8 cellular contexts compared by ENCODE assay signal in the genomic region with DNA sequence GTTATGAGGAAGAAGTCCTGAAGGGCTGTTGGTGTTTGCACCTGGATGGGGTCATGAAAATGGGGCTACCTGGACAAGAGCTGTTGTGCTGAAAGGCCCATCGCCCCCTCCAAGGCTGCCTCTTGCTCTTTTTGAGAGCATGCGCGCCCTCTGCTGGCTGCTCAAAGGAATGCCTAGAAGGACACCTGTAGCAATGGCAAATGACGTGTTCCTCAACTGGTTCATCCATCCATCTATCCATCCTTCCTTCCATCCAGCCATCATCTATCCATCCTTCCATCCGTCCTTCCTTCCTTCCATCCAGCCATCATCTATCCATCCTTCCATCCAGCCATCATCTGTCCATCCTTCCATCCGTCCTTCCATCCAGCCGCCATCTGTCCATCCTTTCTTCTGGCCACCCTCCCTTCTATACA. TPM values are rescaled to one million over a fixed set of nuclear protein-coding genes. Genes with fewer than 3 reads are reported as not detected.
DNase-seq lines count a peak whose midpoint lies in the region; ATAC-seq lines count a peak whose summit lies in the region.

No MANE protein-coding gene starts in this region.

- POLR2A ChIA-PET in activated CD8-positive, alpha-beta T cell treated with anti-CD3 and anti-CD28 coated beads, Interleukin-2, amount 10 ng/mL, durations not matched to agents 7 days and 5 days (lab: Charles Lee) = no interaction called here

- no peaks in the 10 kb centered on the region for H3K9me3 ChIP-seq in mesenchymal stem cell (ENCODE audit: control insufficient read depth, low read length)

- H3K4me1 Mint-ChIP-seq in activated CD8-positive, alpha-beta T cell treated with anti-CD3 and anti-CD28 coated beads, Interleukin-2, amount 10 ng/mL, durations not matched to agents 7 days and 5 days (ENCODE audit: low read depth) = peaks cover 7% of the 10 kb centered on the region
- H3K4me1 Mint-ChIP-seq in effector memory CD8-positive, alpha-beta T cell (ENCODE audit: low read depth in 2 of 2) = peaks cover 2 to 5% of the 10 kb centered on the region in 2 donors

- no peak overlapping the region for H2BK15ac ChIP-seq in mesenchymal stem cell (ENCODE audit: low read depth, poor library complexity, severe bottlenecking)

- H4K91ac ChIP-seq in mesenchymal stem cell (ENCODE audit: low read length) = no peak overlapping the region

- peaks cover 2% of the 10 kb centered on the region for H3K27me3 Mint-ChIP-seq in activated CD8-positive, alpha-beta T cell treated with anti-CD3 and anti-CD28 coated beads, Interleukin-2, amount 10 ng/mL, durations not matched to agents 7 days and 5 days (ENCODE audit: low read depth)
- H3K27me3 Mint-ChIP-seq in effector memory CD8-positive, alpha-beta T cell = peaks cover 6 to 17% of the 10 kb centered on the region in 2 donors

- H3K9me3 Mint-ChIP-seq in activated CD8-positive, alpha-beta T cell treated with anti-CD3 and anti-CD28 coated beads, Interleukin-2, amount 10 ng/mL, durations not matched to agents 7 days and 5 days (ENCODE audit: insufficient read depth) = no peaks in the 10 kb centered on the region
- no peaks in the 10 kb centered on the region for H3K9me3 Mint-ChIP-seq in effector memory CD8-positive, alpha-beta T cell

- no peak overlapping the region for H4K8ac ChIP-seq in mesenchymal stem cell (ENCODE audit: low read length)

- no peak overlapping the region for H2BK5ac ChIP-seq in mesenchymal stem cell (ENCODE audit: low read depth, low read length, poor library complexity, severe bottlenecking)

- H3K4me3 Mint-ChIP-seq in activated CD8-positive, alpha-beta T cell treated with anti-CD3 and anti-CD28 coated beads, Interleukin-2, amount 10 ng/mL, durations not matched to agents 7 days and 5 days = no peak overlapping the region
- no peak overlapping the region for H3K4me3 Mint-ChIP-seq in effector memory CD8-positive, alpha-beta T cell

- H3K14ac ChIP-seq in mesenchymal stem cell (ENCODE audit: low read length in 2 of 2) = no peak overlapping the region

- no peaks in the 10 kb centered on the region for H3K36me3 Mint-ChIP-seq in activated CD8-positive, alpha-beta T cell treated with anti-CD3 and anti-CD28 coated beads, Interleukin-2, amount 10 ng/mL, durations not matched to agents 7 days and 5 days (ENCODE audit: low read depth)
- no peaks in the 10 kb centered on the region for H3K36me3 Mint-ChIP-seq in effector memory CD8-positive, alpha-beta T cell (ENCODE audit: insufficient read depth)

- no peak overlapping the region for H3K4ac ChIP-seq in mesenchymal stem cell (ENCODE audit: low read depth in 1 of 2, low read length in 2 of 2)

- no peak overlapping the region for H3K27ac Mint-ChIP-seq in activated CD8-positive, alpha-beta T cell treated with anti-CD3 and anti-CD28 coated beads, Interleukin-2, amount 10 ng/mL, durations not matched to agents 7 days and 5 days
- peak overlapping the region in 1 of 2 donors; percentile 20 for H3K27ac Mint-ChIP-seq in effector memory CD8-positive, alpha-beta T cell

- no peak overlapping the region for H3K23ac ChIP-seq in mesenchymal stem cell (ENCODE audit: low read length in 2 of 2)

- no peak overlapping the region for H3K27ac ChIP-seq in mesenchymal stem cell (ENCODE audit: low read length, poor library complexity, severe bottlenecking)

- peak; percentile 7 for DNase-seq in DMS79 (lab: John Stamatoyannopoulos, UW)
- peak; percentile 45 for DNase-seq in NCI-H774 (lab: John Stamatoyannopoulos, UW)
- peak; percentile 83 for DNase-seq in activated CD8-positive, alpha-beta T cell treated with anti-CD3 and anti-CD28 coated beads, Interleukin-2, amount 10 ng/mL, durations not matched to agents 7 days and 5 days
- DNase-seq in effector memory CD8-positive, alpha-beta T cell = peak; percentile 67 to 72 (median 68)
- peak; percentile 71 for DNase-seq in mesenchymal stem cell
- peak; percentile 40 to 65 for DNase-seq in stimulated activated CD8-positive, alpha-beta memory T cell treated with anti-CD3 and anti-CD28 coated beads, Interleukin-2, amount 100 ng/mL, for 1 hour (ENCODE audit: low read depth in 2 of 2)

- no peak overlapping the region for H3K9ac ChIP-seq in mesenchymal stem cell (ENCODE audit: low read length)

- ATAC-seq in HG02678 (IDR thresholded peaks at IDR 0.05; ENCODE audit: unreplicated experiment) (peak; percentile 70), HG02938 (IDR thresholded peaks at IDR 0.05; ENCODE audit: unreplicated experiment) (no peak)
- peak; percentile 75 for ATAC-seq in activated CD8-positive, alpha-beta T cell treated with anti-CD3 and anti-CD28 coated beads, Interleukin-2, amount 10 ng/mL, durations not matched to agents 7 days and 5 days
- ATAC-seq in effector memory CD8-positive, alpha-beta T cell (replicated peaks) = peak; percentile 80

- whole genome bisulfite sequencing in mesenchymal stem cell = 31% methylated on average over 7 of the region's 7 CpGs

- peaks cover 0 to 3% of the 10 kb centered on the region in 2 experiments for H3K27me3 ChIP-seq in mesenchymal stem cell (ENCODE audit: control insufficient read depth in 1 of 2, insufficient read depth in 1 of 2, low read length in 2 of 2)

- no peak overlapping the region for H2AFZ ChIP-seq in mesenchymal stem cell (ENCODE audit: low read depth, low read length)

- CTCF ChIA-PET in activated CD8-positive, alpha-beta T cell treated with anti-CD3 and anti-CD28 coated beads, Interleukin-2, amount 10 ng/mL, durations not matched to agents 7 days and 5 days (lab: Charles Lee) = interaction anchor here (0.5 to 2.1 kb wide), 11 partner anchors 17 to 390 kb away, joined by 3 to 34 read pairs (median 3); partner anchors contain the start of gene RPL31

- H2AK5ac ChIP-seq in mesenchymal stem cell (ENCODE audit: low read length, severe bottlenecking) = no peak overlapping the region

- H3K4me1 ChIP-seq in mesenchymal stem cell (ENCODE audit: control insufficient read depth, insufficient read depth, low read depth, low read length) = peaks cover 6% of the 10 kb centered on the region

- no peak overlapping the region for H2BK12ac ChIP-seq in mesenchymal stem cell (ENCODE audit: low read length in 2 of 2)

- H2BK120ac ChIP-seq in mesenchymal stem cell (ENCODE audit: low read depth, low read length) = no peak overlapping the region

- no peaks in the 10 kb centered on the region for H3K79me1 ChIP-seq in mesenchymal stem cell (replicated peaks; ENCODE audit: low read length, poor library complexity, severe bottlenecking)

- H3K4me3 ChIP-seq in mesenchymal stem cell (ENCODE audit: insufficient read depth in 1 of 2, low read depth in 1 of 2, low read length in 2 of 2) = no peak overlapping the region

- no peak overlapping the region for H3K4me2 ChIP-seq in mesenchymal stem cell (ENCODE audit: low read length, poor library complexity, severe bottlenecking)

- no peak overlapping the region for H3K18ac ChIP-seq in mesenchymal stem cell (ENCODE audit: low read depth in 1 of 2, low read length in 2 of 2)

- peaks cover 2 to 26% of the 10 kb centered on the region in 2 experiments for H3K36me3 ChIP-seq in mesenchymal stem cell (ENCODE audit: control insufficient read depth in 1 of 2, insufficient read depth in 2 of 2, low read depth in 1 of 2, low read length in 2 of 2)

RNA-seq across cellular contexts. Expression of gene RPL31, which starts 17.2 kb away (rescaled TPM):
- 1,000 to 10,000 TPM; 1,300 to 1,339 TPM for total RNA-seq in activated CD8-positive, alpha-beta T cell treated with anti-CD3 and anti-CD28 coated beads, Interleukin-2, amount 10 ng/mL, durations not matched to agents 7 days and 5 days
- 1,594 TPM for polyA plus RNA-seq in mesenchymal stem cell (2013, experiment 1 of 2)
- 1,456 TPM for polyA plus RNA-seq in mesenchymal stem cell (2013, experiment 2 of 2)

Comparison
In these comparisons a context has a peak if more than half of its experiments do, and no peak if none do; other contexts are left out.
1. DNase-seq: peak in every context shown above with its lines; median percentile 83 in activated CD8-positive, alpha-beta T cell treated with anti-CD3 and anti-CD28 coated beads, Interleukin-2, amount 10 ng/mL, durations not matched to agents 7 days and 5 days; 71 in mesenchymal stem cell; 68 in effector memory CD8-positive, alpha-beta T cell; 52 in stimulated activated CD8-positive, alpha-beta memory T cell treated with anti-CD3 and anti-CD28 coated beads, Interleukin-2, amount 100 ng/mL, for 1 hour; 45 in NCI-H774; 7 in DMS79.